ENCODE assay signal across 2 cellular contexts in genomic region chr11:47284151-47284550, GRCh38.
TF ChIP-seq lines count a peak whose summit lies in the region.

No MANE protein-coding gene starts in this region.

TF ChIP-seq in HCT116, 20 proteins besides CTCF, POLR2A, EP300 and RAD21:
- no peak for TF ChIP-seq ZNF274 (IDR thresholded peaks at IDR 0.05; ENCODE audit: low read depth, low read length)
- no peak for TF ChIP-seq TCF7L2 (IDR thresholded peaks at IDR 0.05; ENCODE audit: borderline replicate concordance, extremely low read depth, insufficient read depth, insufficient read length)
- no peak for TF ChIP-seq EZH2phosphoT487 (IDR thresholded peaks at IDR 0.05; ENCODE audit: borderline replicate concordance)
- TF ChIP-seq MAX (IDR thresholded peaks at IDR 0.05): no peak
- TF ChIP-seq YY1 (IDR thresholded peaks at IDR 0.05; ENCODE audit: extremely low read depth, insufficient replicate concordance, low read depth, low read length): no peak
- no peak for TF ChIP-seq FOSL1 (IDR thresholded peaks at IDR 0.05; ENCODE audit: low read depth)
- TF ChIP-seq ZBTB33 (IDR thresholded peaks at IDR 0.05; ENCODE audit: extremely low read depth, insufficient replicate concordance, low read length): no peak
- TF ChIP-seq SIN3A (IDR thresholded peaks at IDR 0.05; ENCODE audit: low read depth): no peak

TF ChIP-seq in GM12878, 131 proteins besides CTCF, POLR2A, EP300 and RAD21:
- no peak for TF ChIP-seq GATAD2B (conservative IDR thresholded peaks at IDR 0.05; ENCODE audit: low read depth)
- TF ChIP-seq MTA3 (IDR thresholded peaks at IDR 0.05; ENCODE audit: borderline replicate concordance, low read length): no peak
